In the genomic region with DNA sequence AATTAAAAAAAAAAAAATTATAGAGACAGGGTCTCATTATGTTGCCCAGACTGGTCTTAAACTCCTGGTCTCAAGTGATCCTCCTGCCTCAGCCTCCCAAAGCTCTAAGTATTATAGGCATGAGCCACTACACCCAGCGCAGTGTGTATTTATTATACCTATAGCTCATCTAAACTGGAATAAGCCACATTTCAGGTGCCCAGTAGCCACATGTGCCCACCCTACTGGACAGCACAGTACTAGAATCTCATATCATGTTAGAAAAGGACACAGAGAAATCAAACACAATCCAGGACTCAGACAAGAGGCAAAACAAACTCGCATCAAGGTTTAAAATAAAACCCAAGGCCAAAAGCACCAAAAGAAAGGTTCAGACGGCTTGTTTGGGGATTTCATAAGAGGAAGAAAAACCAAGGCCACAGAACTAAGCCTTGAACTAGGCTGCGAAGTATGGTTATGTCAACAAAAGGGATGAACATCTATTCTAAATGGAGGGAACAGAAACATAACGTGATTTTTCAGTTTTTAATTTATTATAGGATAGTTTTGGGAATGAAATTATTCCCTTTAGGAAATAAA, we compare ENCODE assay signal across 23 cellular contexts.
"Had no signal": no experiment of that assay in that cellular context is flagged by ENCODE, and none has a peak within 500 bp of the region (broad histone marks: within the 10 kb centered on the region; RNA-seq: fewer than 3 reads in every experiment).

No MANE protein-coding gene starts in this region.

- ATAC-seq: activated CD8-positive, alpha-beta T cell treated with anti-CD3 and anti-CD28 coated beads for 36 hours; activated T-cell treated with anti-CD3 and anti-CD28 coated beads, Interleukin-2, amount 50 U/mL, for 72 hours; T-cell had no signal

- H3K36me3 Mint-ChIP-seq: activated naive CD4-positive, alpha-beta T cell treated with anti-CD3 and anti-CD28 coated beads, Interleukin-2, amount 10 ng/mL, durations not matched to agents 7 days and 5 days; activated naive CD8-positive, alpha-beta T cell treated with anti-CD3 and anti-CD28 coated beads for 36 hours; T-cell had no signal

- H3K4me1 Mint-ChIP-seq: activated naive CD4-positive, alpha-beta T cell treated with anti-CD3 and anti-CD28 coated beads, Interleukin-2, amount 10 ng/mL, durations not matched to agents 7 days and 5 days; activated naive CD8-positive, alpha-beta T cell treated with anti-CD3 and anti-CD28 coated beads for 36 hours; T-cell had no signal

- H3K4me3 Mint-ChIP-seq: activated CD8-positive, alpha-beta T cell treated with anti-CD3 and anti-CD28 coated beads for 36 hours; activated naive CD4-positive, alpha-beta T cell treated with anti-CD3 and anti-CD28 coated beads, Interleukin-2, amount 10 ng/mL, durations not matched to agents 7 days and 5 days; activated naive CD8-positive, alpha-beta T cell treated with anti-CD3 and anti-CD28 coated beads for 36 hours; activated T-cell treated with anti-CD3 and anti-CD28 coated beads, Interleukin-2, amount 50 U/mL, for 72 hours; T-cell had no signal

- H3K27ac Mint-ChIP-seq: activated CD8-positive, alpha-beta T cell treated with anti-CD3 and anti-CD28 coated beads for 36 hours; activated naive CD4-positive, alpha-beta T cell treated with anti-CD3 and anti-CD28 coated beads, Interleukin-2, amount 10 ng/mL, durations not matched to agents 7 days and 5 days; activated naive CD8-positive, alpha-beta T cell treated with anti-CD3 and anti-CD28 coated beads for 36 hours; activated T-cell treated with anti-CD3 and anti-CD28 coated beads, Interleukin-2, amount 50 U/mL, for 72 hours; activated T-helper 2 cell treated with anti-CD3 and anti-CD28 coated beads, Interferon-gamma antibody, Interleukin-2, Interleukin-4, amounts not matched to agents 10 μg/mL and 5 μg/mL and 100 μg/mL, durations not matched to agents 14 hours and 24 hours and 36 hours; T-cell had no signal

- H3K27me3 Mint-ChIP-seq: activated CD8-positive, alpha-beta T cell treated with anti-CD3 and anti-CD28 coated beads for 36 hours; activated naive CD4-positive, alpha-beta T cell treated with anti-CD3 and anti-CD28 coated beads, Interleukin-2, amount 10 ng/mL, durations not matched to agents 7 days and 5 days; activated naive CD8-positive, alpha-beta T cell treated with anti-CD3 and anti-CD28 coated beads for 36 hours; T-cell had no signal

- H3K9me3 Mint-ChIP-seq: activated CD8-positive, alpha-beta T cell treated with anti-CD3 and anti-CD28 coated beads for 36 hours; activated naive CD4-positive, alpha-beta T cell treated with anti-CD3 and anti-CD28 coated beads, Interleukin-2, amount 10 ng/mL, durations not matched to agents 7 days and 5 days; activated naive CD8-positive, alpha-beta T cell treated with anti-CD3 and anti-CD28 coated beads for 36 hours; activated T-cell treated with anti-CD3 and anti-CD28 coated beads, Interleukin-2, amount 50 U/mL, for 72 hours; activated T-helper 2 cell treated with anti-CD3 and anti-CD28 coated beads, Interferon-gamma antibody, Interleukin-2, Interleukin-4, amounts not matched to agents 10 μg/mL and 5 μg/mL and 100 μg/mL, durations not matched to agents 14 hours and 24 hours and 36 hours; T-cell had no signal

- DNase-seq: activated CD4-positive, CD25-positive, alpha-beta regulatory T cell; activated CD8-positive, alpha-beta memory T cell treated with anti-CD3 and anti-CD28 coated beads, Interleukin-2, amount 50 U/mL, for 4 hours; activated CD8-positive, alpha-beta T cell treated with anti-CD3 and anti-CD28 coated beads for 36 hours; activated gamma-delta T cell treated with Interleukin-2 at 50 U/mL for 16 hours; activated naive CD4-positive, alpha-beta T cell treated with anti-CD3 and anti-CD28 coated beads, Interleukin-2, amount 10 ng/mL, durations not matched to agents 7 days and 5 days; activated naive CD8-positive, alpha-beta T cell treated with anti-CD3 and anti-CD28 coated beads for 36 hours; activated T-cell treated with anti-CD3 and anti-CD28 coated beads, Interleukin-2, amount 50 U/mL, for 72 hours; cerebellar nuclear complex; Karpas-422; MM.1S; NCI-H1092; NCI-H1417; NCI-H1930; NCI-H2171; NCI-H226; NCI-H526 treated with DMSO at 0.1 percent for 48 hours; NCI-H82; Peyer's patch; SHP77; T-cell; T-helper 2 cell; T1000 had no signal
